Comparison of ENCODE assay signal across 11 cellular contexts in the genomic region with DNA sequence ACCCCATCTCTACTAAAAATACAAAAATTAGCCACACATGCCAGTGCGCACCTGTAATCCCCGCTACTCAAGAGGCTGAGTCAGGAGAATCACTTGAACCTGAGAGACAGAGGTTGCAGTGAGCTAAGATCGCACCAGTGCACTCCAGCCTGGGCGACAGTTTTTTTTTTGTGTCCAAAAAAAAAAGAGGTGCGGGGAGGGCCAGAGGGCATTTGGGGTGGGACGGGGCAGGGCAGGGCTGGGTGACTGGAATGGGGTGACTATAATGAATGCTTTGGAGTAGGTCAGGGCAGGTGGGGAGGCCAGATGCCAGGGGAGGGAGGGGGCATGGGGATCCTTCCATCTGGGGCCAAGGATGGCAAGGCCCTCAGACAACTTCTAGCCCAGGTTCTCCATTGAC. TPM values are rescaled to one million over a fixed set of nuclear protein-coding genes. Genes with fewer than 3 reads are reported as not detected.
DNase-seq lines count a peak whose midpoint lies in the region; ATAC-seq and TF ChIP-seq lines count a peak whose summit lies in the region.
"Had no signal": no experiment of that assay in that cellular context is flagged by ENCODE, and none has a peak within 500 bp of the region (broad histone marks: within the 10 kb centered on the region; RNA-seq: fewer than 3 reads in every experiment).

No MANE protein-coding gene starts in this region.

- no peaks in the 10 kb centered on the region for H3K27me3 ChIP-seq in PC-9 (ENCODE audit: insufficient read depth, low read depth)
- H3K27me3 ChIP-seq in muscle layer of colon (ENCODE audit: control insufficient read depth in 1 of 2, insufficient read depth in 2 of 2, low read length in 2 of 2): no peaks in the 10 kb centered on the region
- H3K27me3 ChIP-seq in thoracic aorta (replicated peaks; ENCODE audit: insufficient read depth): no peaks in the 10 kb centered on the region
- H3K27me3 ChIP-seq in effector memory CD4-positive, alpha-beta T cell (replicated peaks; ENCODE audit: control insufficient read depth, insufficient read depth, low read length, poor library complexity, severe bottlenecking): no peaks in the 10 kb centered on the region

- no peaks in the 10 kb centered on the region for H3K27me3 Mint-ChIP-seq in chondrocyte (ENCODE audit: low read depth)

- DNase-seq in PC-9: peak in 1 of 2 experiments; percentile 48
- DNase-seq in chondrocyte (ENCODE audit: low spot score): no peak
- DNase-seq in thoracic aorta (ENCODE audit: low spot score): no peak
- no peak for DNase-seq in foreskin melanocyte
- no peak for DNase-seq in effector memory CD4-positive, alpha-beta T cell
- DNase-seq in activated CD8-positive, alpha-beta memory T cell treated with anti-CD3 and anti-CD28 coated beads, Interleukin-2, amount 50 U/mL, for 48 hours: no peak
- DNase-seq in amniotic stem cell (lab: John Stamatoyannopoulos, UW): no peak
- DNase-seq: activated CD4-positive, alpha-beta T cell treated with anti-CD3 and anti-CD28 coated beads for 1 hour; cerebellar nuclear complex; DND-41 had no signal

- TF ChIP-seq CTCF in PC-9 (conservative IDR thresholded peaks at IDR 0.05) (no peak), chondrocyte (IDR thresholded peaks at IDR 0.05) (no peak), thoracic aorta (IDR thresholded peaks at IDR 0.05) (no peak)

- H3K79me2 ChIP-seq in PC-9 (ENCODE audit: low read depth): peaks cover 23% of the 10 kb centered on the region

- CTCF ChIA-PET in PC-9 (lab: Charles Lee): interaction anchor here (0.6 kb wide), 1 partner anchor 1479 kb away, joined by 3 read pairs; no protein-coding TSS in a partner anchor

- intact Hi-C loops in PC-9 (cut with micrococcal nuclease; ENCODE audit: unreplicated experiment): loop anchor here (5.0 to 10.0 kb wide), 2 partner anchors 62 to 160 kb away; no protein-coding TSS in a partner anchor

- H3K4me1 ChIP-seq in PC-9 (replicated peaks; ENCODE audit: insufficient read depth) (peaks cover 80% of the 10 kb centered on the region), muscle layer of colon (ENCODE audit: insufficient read depth, low read length) (peaks cover 50% of the 10 kb centered on the region), thoracic aorta (ENCODE audit: control insufficient read depth in 1 of 2, low read depth in 2 of 2) (peaks cover 30 to 57% of the 10 kb centered on the region in 2 donors)
- H3K4me1 ChIP-seq in effector memory CD4-positive, alpha-beta T cell (ENCODE audit: control insufficient read depth, insufficient read depth, low read length, poor library complexity, severe bottlenecking): no peaks in the 10 kb centered on the region

- no peaks in the 10 kb centered on the region for H4K20me1 ChIP-seq in PC-9 (ENCODE audit: insufficient read depth)

- H3K36me3 Mint-ChIP-seq in chondrocyte (ENCODE audit: low read depth): no peaks in the 10 kb centered on the region

- no peaks in the 10 kb centered on the region for H3K9me3 ChIP-seq in PC-9 (ENCODE audit: insufficient read depth, low read depth)
- no peaks in the 10 kb centered on the region for H3K9me3 ChIP-seq in muscle layer of colon (ENCODE audit: low read length)
- no peaks in the 10 kb centered on the region for H3K9me3 ChIP-seq in thoracic aorta
- no peaks in the 10 kb centered on the region for H3K9me3 ChIP-seq in effector memory CD4-positive, alpha-beta T cell (ENCODE audit: control insufficient read depth, low read length)

- H3K36me3 ChIP-seq in PC-9 (ENCODE audit: low read depth) (no peaks in the 10 kb centered on the region), muscle layer of colon (ENCODE audit: insufficient read depth, low read length) (no peaks in the 10 kb centered on the region), thoracic aorta (no peaks in the 10 kb centered on the region)
- no peaks in the 10 kb centered on the region for H3K36me3 ChIP-seq in effector memory CD4-positive, alpha-beta T cell (ENCODE audit: control insufficient read depth, insufficient read depth, low read length)

- H3K27ac ChIP-seq in PC-9: peak overlapping the region; percentile 84
- peak overlapping the region; percentile 88 for H3K27ac ChIP-seq in muscle layer of colon (ENCODE audit: low read depth, low read length)
- peak overlapping the region; percentile 75 to 83 for H3K27ac ChIP-seq in thoracic aorta
- no peak overlapping the region for H3K27ac ChIP-seq in effector memory CD4-positive, alpha-beta T cell (ENCODE audit: insufficient read depth, low read length, poor library complexity, severe bottlenecking)

- H3F3A ChIP-seq in PC-9 (ENCODE audit: insufficient read depth, low read depth): peaks cover 53% of the 10 kb centered on the region; the same call in 1 of the 2 replicates

- peaks cover 82% of the 10 kb centered on the region for H3K4me1 Mint-ChIP-seq in chondrocyte (ENCODE audit: low read depth)

- H3K9me3 Mint-ChIP-seq in chondrocyte (ENCODE audit: low read depth): no peaks in the 10 kb centered on the region

- BruUV-seq in PC-9 (replicated peaks; lab: Mats Ljungman, UMichigan): no TSS peak

- peak overlapping the region; percentile 100 for H3K27ac Mint-ChIP-seq in chondrocyte (ENCODE audit: unreplicated experiment)

- ATAC-seq in thoracic aorta (ENCODE audit: insufficient number of reproducible peaks, low FRiP score, low read depth): no peak

- POLR2A ChIA-PET in PC-9 (lab: Charles Lee; ENCODE audit: unreplicated experiment): interaction anchor here (0.6 kb wide), 3 partner anchors 18 to 535 kb away, joined by 3 to 7 read pairs (median 5); no protein-coding TSS in a partner anchor

- H3K9ac ChIP-seq in muscle layer of colon (ENCODE audit: low read length): peak overlapping the region; percentile 34

- H3K4me3 ChIP-seq in PC-9: no peak overlapping the region
- peak overlapping the region in 1 of 2 donors; percentile 5 for H3K4me3 ChIP-seq in muscle layer of colon (ENCODE audit: low read depth in 1 of 2, low read length in 2 of 2)
- no peak overlapping the region for H3K4me3 ChIP-seq in thoracic aorta
- no peak overlapping the region for H3K4me3 ChIP-seq in effector memory CD4-positive, alpha-beta T cell (ENCODE audit: insufficient read depth, low read depth, low read length, poor library complexity, severe bottlenecking)

- H3K4me3 Mint-ChIP-seq in chondrocyte (ENCODE audit: unreplicated experiment): no peak overlapping the region

- peak overlapping the region; percentile 64; the same call in 1 of the 2 replicates for H3K4me2 ChIP-seq in PC-9

- H2AFZ ChIP-seq in PC-9: no peak overlapping the region

- no peaks in the 10 kb centered on the region for H3K9me2 ChIP-seq in PC-9 (ENCODE audit: insufficient read depth)

RNA-seq across cellular contexts. Expression of gene GTF2IRD1, which starts 23.5 kb away (rescaled TPM):
- 44.0 and 46.7 TPM in 2 replicates for total RNA-seq in PC-9 (2021)
- 32.4 to 48.5 TPM (median 46.5 TPM) in 3 replicates for total RNA-seq in chondrocyte
- total RNA-seq in thoracic aorta: 10 to 100 TPM in 1 of 2 donors, 1 to 10 TPM in 1; 7.0 to 14.4 TPM
